Comparison of ENCODE assay signal across 8 cellular contexts in the genomic region with DNA sequence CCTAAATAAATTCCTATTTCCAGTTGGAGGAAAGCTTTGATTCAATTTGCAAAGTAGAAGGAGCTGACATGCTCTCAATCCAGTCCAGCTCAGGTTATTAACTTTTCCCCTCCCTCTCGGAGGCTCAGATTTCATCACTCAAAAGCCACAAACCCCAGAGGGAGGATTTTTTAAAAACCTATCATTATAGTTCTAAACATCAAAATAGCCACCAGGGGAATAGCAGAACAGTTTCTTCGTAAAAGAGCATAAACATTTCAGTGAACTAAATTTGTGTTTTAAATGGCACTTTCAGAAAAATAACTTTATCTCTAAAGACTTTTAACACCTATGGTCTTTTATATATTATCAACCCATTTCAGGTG. TPM values are rescaled to one million over a fixed set of nuclear protein-coding genes. Genes with fewer than 3 reads are reported as not detected.
A peak's percentile ranks its signal among the peaks of the same experiment; 100 is the strongest.
DNase-seq lines count a peak whose midpoint lies in the region; ATAC-seq and TF ChIP-seq lines count a peak whose summit lies in the region.

No MANE protein-coding gene starts in this region.

- peaks cover 94% of the 10 kb centered on the region for H3F3A ChIP-seq in MM.1S (ENCODE audit: insufficient read depth, low read length)

- peak overlapping the region; percentile 100 for H3K27ac ChIP-seq in MM.1S (ENCODE audit: low read length)

- in situ Hi-C loops in astrocyte of the spinal cord (cut with HindIII; ENCODE audit: low sequenced_read_pairs), result no loop called here

- H3K4me3 ChIP-seq in MM.1S (ENCODE audit: low read length), result peak overlapping the region; percentile 65
- no peak overlapping the region for H3K4me3 ChIP-seq in astrocyte of the spinal cord (ENCODE audit: low read depth, low read length)
- H3K4me3 ChIP-seq in mucosa of stomach (ENCODE audit: low read length), result peak overlapping the region; percentile 20

- H3K79me2 ChIP-seq in MM.1S (ENCODE audit: low read length), result peaks cover 97% of the 10 kb centered on the region

- H3K36me3 ChIP-seq in MM.1S (replicated peaks; ENCODE audit: insufficient read depth, low read length), result 0 out of 2 replicates have a peak, but pooled peaks cover under 1% of the 10 kb centered on the region
- no peaks in the 10 kb centered on the region for H3K36me3 ChIP-seq in mucosa of stomach (ENCODE audit: control insufficient read depth, insufficient read depth, low read length)

- H3K9ac ChIP-seq in MM.1S (ENCODE audit: low read length) (peak overlapping the region; percentile 96), mucosa of stomach (ENCODE audit: low read length) (peak overlapping the region; percentile 68)

- H3K9me2 ChIP-seq in MM.1S (replicated peaks; ENCODE audit: insufficient read depth, low read length), result no peaks in the 10 kb centered on the region

- no peak overlapping the region for H2AFZ ChIP-seq in MM.1S (ENCODE audit: low read length)

- H3K9me3 ChIP-seq in MM.1S (replicated peaks; ENCODE audit: insufficient read depth, low read length), result no peaks in the 10 kb centered on the region
- no peaks in the 10 kb centered on the region for H3K9me3 ChIP-seq in mucosa of stomach (ENCODE audit: control insufficient read depth, low read length)

- H3K27me3 ChIP-seq in MM.1S (replicated peaks; ENCODE audit: insufficient read depth, low read length) (no peaks in the 10 kb centered on the region), mucosa of stomach (ENCODE audit: control insufficient read depth, insufficient read depth, low read length) (no peaks in the 10 kb centered on the region)

- ATAC-seq in GM18520 (IDR thresholded peaks at IDR 0.05; ENCODE audit: unreplicated experiment), result no peak

- TF ChIP-seq CTCF in MM.1S (IDR thresholded peaks at IDR 0.05; ENCODE audit: low read length) (peak; percentile 22), astrocyte of the spinal cord (IDR thresholded peaks at IDR 0.05; ENCODE audit: low read depth, low read length) (no peak)

- H3K4me2 ChIP-seq in MM.1S (ENCODE audit: low read depth, low read length), result peak overlapping the region; percentile 89

- H4K20me1 ChIP-seq in MM.1S (ENCODE audit: insufficient read depth, low read length), result no peaks in the 10 kb centered on the region

- peaks cover 39% of the 10 kb centered on the region for H3K4me1 ChIP-seq in MM.1S (ENCODE audit: low read length)
- peaks cover 40% of the 10 kb centered on the region for H3K4me1 ChIP-seq in mucosa of stomach (ENCODE audit: control insufficient read depth, insufficient read depth, low read length)

- peak; percentile 5 for DNase-seq in Daoy (ENCODE audit: low read depth)
- peak; percentile 77 for DNase-seq in MM.1S
- peak; percentile 26 for DNase-seq in astrocyte of the spinal cord (ENCODE audit: low read depth, low spot score)
- no peak for DNase-seq in RKO (ENCODE audit: low spot score)
- no peak for DNase-seq in amniotic stem cell (lab: John Stamatoyannopoulos, UW)
- DNase-seq in hepatic stellate cell (ENCODE audit: low spot score), result no peak

RNA-seq across cellular contexts. Expression of gene GPRIN3, which starts 8.8 kb away (rescaled TPM):
- 0.03 TPM in 1 of 2 replicates, not detected in the other for total RNA-seq in Daoy (2014; rRNA removed; shearing (Covaris generic))

Comparison
In these comparisons a context has a peak if more than half of its experiments do, and no peak if none do; other contexts are left out.
1. DNase-seq: peak in Daoy (single experiment), MM.1S (single experiment) and astrocyte of the spinal cord (single experiment); none in RKO (single experiment), amniotic stem cell (single experiment) and hepatic stellate cell (single experiment).